26 cellular contexts compared by ENCODE assay signal in genomic region chr2:7017621-7018260, GRCh38.
A peak's percentile ranks its signal among the peaks of the same experiment; 100 is the strongest.
DNase-seq lines count a peak whose midpoint lies in the region; ATAC-seq and TF ChIP-seq lines count a peak whose summit lies in the region.
"Had no signal": no experiment of that assay in that cellular context is flagged by ENCODE, and none has a peak within 500 bp of the region (broad histone marks: within the 10 kb centered on the region; RNA-seq: fewer than 3 reads in every experiment).

No MANE protein-coding gene starts in this region.

- ATAC-seq in heart left ventricle: peak in 3 of 4 donors; percentile 24 to 35 (median 27)
- no peak for ATAC-seq in left ventricle myocardium superior
- ATAC-seq in GM19395 (IDR thresholded peaks at IDR 0.05; ENCODE audit: unreplicated experiment): no peak
- ATAC-seq in HG02610 (IDR thresholded peaks at IDR 0.05; ENCODE audit: unreplicated experiment): no peak
- ATAC-seq: activated T-helper 17 cell treated with anti-CD3 and anti-CD28 coated beads, Interleukin-2, amount 50 U/mL, for 72 hours; gastrocnemius medialis; HCT116; PC-3; Right ventricle myocardium inferior; WTC11 had no signal

- H3K4me3 ChIP-seq in heart left ventricle (no peak overlapping the region), vagina (no peak overlapping the region)
- H3K4me3 ChIP-seq: BLaER1 treated with 17β-estradiol and CSF1 and Interleukin-3, amounts not matched to agents 10 nM and 100 nM; esophagus squamous epithelium; gastrocnemius medialis; skin epidermis had no signal

- whole genome bisulfite sequencing in heart left ventricle, 4 donors: 65 to 77% (median 71%) methylated on average over 14 of the region's 14 CpGs

- H3K36me3 ChIP-seq in heart left ventricle (peaks cover 0 to 22% (median 6%) of the 10 kb centered on the region in 9 donors), vagina (peaks cover 0 to 5% of the 10 kb centered on the region in 2 donors)

- H3K27ac ChIP-seq in heart left ventricle (peak overlapping the region in 2 of 12 donors; percentile 3 to 8), cingulate gyrus (ENCODE audit: low read depth, low read length) (peak overlapping the region; percentile 78), vagina (peak overlapping the region; percentile 80)
- H3K27ac ChIP-seq: BLaER1 treated with 17β-estradiol and CSF1 and Interleukin-3, amounts not matched to agents 10 nM and 100 nM; esophagus squamous epithelium had no signal

- H3K27me3 Mint-ChIP-seq in neural crest cell (ENCODE audit: low read depth): no peaks in the 10 kb centered on the region
- H3K27me3 Mint-ChIP-seq: activated naive CD8-positive, alpha-beta T cell treated with anti-CD3 and anti-CD28 coated beads for 36 hours; activated T-helper 17 cell treated with anti-CD3 and anti-CD28 coated beads, Interleukin-2, amount 50 U/mL, for 72 hours had no signal

- peaks cover 0 to 83% (median 42%) of the 10 kb centered on the region in 12 donors for H3K4me1 ChIP-seq in heart left ventricle
- peaks cover 67% of the 10 kb centered on the region for H3K4me1 ChIP-seq in vagina

- H3K27ac Mint-ChIP-seq in neural crest cell (ENCODE audit: unreplicated experiment): peak overlapping the region; percentile 23
- H3K27ac Mint-ChIP-seq: activated naive CD8-positive, alpha-beta T cell treated with anti-CD3 and anti-CD28 coated beads for 36 hours; activated T-helper 17 cell treated with anti-CD3 and anti-CD28 coated beads, Interleukin-2, amount 50 U/mL, for 72 hours; WTC11 had no signal

- no peaks in the 10 kb centered on the region for H3K27me3 ChIP-seq in heart left ventricle
- no peaks in the 10 kb centered on the region for H3K27me3 ChIP-seq in vagina
- H3K27me3 ChIP-seq: BLaER1 treated with 17β-estradiol and CSF1 and Interleukin-3, amounts not matched to agents 10 nM and 100 nM; esophagus squamous epithelium; gastrocnemius medialis had no signal

- H3K36me3 Mint-ChIP-seq in neural crest cell (ENCODE audit: low read depth): peaks cover 12% of the 10 kb centered on the region
- H3K36me3 Mint-ChIP-seq: WTC11 had no signal

- TF ChIP-seq POLR2A in heart left ventricle (IDR thresholded peaks at IDR 0.05): no peak
- TF ChIP-seq POLR2A in vagina (IDR thresholded peaks at IDR 0.05): no peak

- intact Hi-C loops in heart left ventricle (cut with DNase I) (no loop called here), left ventricle myocardium superior (cut with micrococcal nuclease) (no loop called here), vagina (cut with DNase I) (no loop called here)

- DNase-seq in heart left ventricle (no peak), left ventricle myocardium superior (no peak), neural crest cell (ENCODE audit: low read depth, low spot score) (no peak), vagina (ENCODE audit: extremely low spot score in 2 of 2) (no peak), AG20443 (ENCODE audit: low spot score) (no peak)
- DNase-seq: activated CD4-positive, alpha-beta T cell treated with anti-CD3 and anti-CD28 coated beads, Interleukin-2, amount 50 U/mL, for 4 hours; activated CD8-positive, alpha-beta memory T cell treated with anti-CD3 and anti-CD28 coated beads, Interleukin-2, amount 50 U/mL, for 4 hours; activated naive CD8-positive, alpha-beta T cell treated with anti-CD3 and anti-CD28 coated beads for 36 hours; esophagus squamous epithelium; gastrocnemius medialis; hippocampal formation; IMR-90; NCI-H1105; NCI-H510A treated with DMSO at 0.1 percent for 48 hours; PC-3; stimulated activated CD4-positive, alpha-beta T cell treated with anti-CD3 and anti-CD28 coated beads, Interleukin-1b, Interleukin-23, amount 100 ng/mL, for 48 hours; SW 1271 had no signal

- H3K4me3 Mint-ChIP-seq in neural crest cell: peak overlapping the region; percentile 59
- H3K4me3 Mint-ChIP-seq: activated naive CD8-positive, alpha-beta T cell treated with anti-CD3 and anti-CD28 coated beads for 36 hours; activated T-helper 17 cell treated with anti-CD3 and anti-CD28 coated beads, Interleukin-2, amount 50 U/mL, for 72 hours; WTC11 had no signal

- H3K9me3 ChIP-seq in heart left ventricle (no peaks in the 10 kb centered on the region), vagina (no peaks in the 10 kb centered on the region)
- H3K9me3 ChIP-seq: BLaER1 treated with 17β-estradiol and CSF1 and Interleukin-3, amounts not matched to agents 10 nM and 100 nM; esophagus squamous epithelium; gastrocnemius medialis had no signal

- peaks cover 46% of the 10 kb centered on the region for H3K4me1 Mint-ChIP-seq in neural crest cell

- no peak for TF ChIP-seq CTCF in heart left ventricle (IDR thresholded peaks at IDR 0.05)
- TF ChIP-seq CTCF in neural crest cell (conservative IDR thresholded peaks at IDR 0.05): no peak
- TF ChIP-seq CTCF in vagina (IDR thresholded peaks at IDR 0.05): no peak

- no peaks in the 10 kb centered on the region for H3K9me3 Mint-ChIP-seq in neural crest cell
- H3K9me3 Mint-ChIP-seq: activated naive CD8-positive, alpha-beta T cell treated with anti-CD3 and anti-CD28 coated beads for 36 hours; activated T-helper 17 cell treated with anti-CD3 and anti-CD28 coated beads, Interleukin-2, amount 50 U/mL, for 72 hours; WTC11 had no signal

Comparison
In these comparisons a context has a peak if more than half of its experiments do, and no peak if none do; other contexts are left out.
1. ATAC-seq: peak in heart left ventricle (3 of 4); none in left ventricle myocardium superior (single experiment), GM19395 (single experiment) and HG02610 (single experiment).